In the genomic region with DNA sequence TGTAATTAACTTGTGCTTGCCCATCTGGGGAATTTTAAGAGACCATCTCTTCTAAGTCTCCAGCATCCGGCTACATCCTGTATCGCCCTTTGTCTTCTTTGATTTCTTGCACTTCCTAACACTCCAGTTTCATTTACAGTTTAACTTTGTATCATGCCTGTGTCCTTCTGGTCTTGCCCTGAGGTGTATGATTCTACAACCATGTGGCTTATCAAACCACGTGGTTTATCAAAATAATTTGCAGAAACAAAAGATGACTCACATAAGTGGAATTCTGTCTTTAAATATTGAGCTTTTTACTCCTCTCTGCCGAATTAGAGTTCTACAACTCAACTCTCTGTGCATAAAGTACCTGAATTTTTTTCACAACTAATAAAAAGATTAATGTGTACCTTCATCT, we compare ENCODE assay signal across 24 cellular contexts.
DNase-seq lines count a peak whose midpoint lies in the region; ATAC-seq, FAIRE-seq and TF ChIP-seq lines count a peak whose summit lies in the region.
"Had no signal": no experiment of that assay in that cellular context is flagged by ENCODE, and none has a peak within 500 bp of the region (broad histone marks: within the 10 kb centered on the region; RNA-seq: fewer than 3 reads in every experiment).

No MANE protein-coding gene starts in this region.

- no peak overlapping the region for H3K27ac Mint-ChIP-seq in nephron progenitor cell
- H3K27ac Mint-ChIP-seq: HFFc6; mesothelial cell of epicardium; natural killer cell treated with Interleukin-12 subunit alpha and Interleukin-12 subunit beta and Interleukin-15 and Interleukin-18, amount 100 ng/mL, for 72 hours; T-cell had no signal

- DNase-seq in HFF-Myc (ENCODE audit: extremely low read depth, low read depth), result peak; percentile 1
- DNase-seq in SK-MEL-5 (ENCODE audit: low read depth, low spot score), result peak; percentile 43
- peak; percentile 47 to 69 for DNase-seq in foreskin keratinocyte
- DNase-seq in urothelium cell line (ENCODE audit: low spot score), result peak; percentile 14
- no peak for DNase-seq in nephron progenitor cell
- DNase-seq in sciatic nerve (ENCODE audit: low spot score), result no peak
- no peak for DNase-seq in KG1 (lab: John Stamatoyannopoulos, UW)
- DNase-seq: activated CD4-positive, alpha-beta T cell treated with anti-CD3 and anti-CD28 coated beads, Interleukin-2, amount 50 U/mL, for 1 hour; activated CD8-positive, alpha-beta memory T cell treated with anti-CD3 and anti-CD28 coated beads, Interleukin-2, amount 50 U/mL, for 4 hours; dorsolateral prefrontal cortex; HFFc6; MM.1S; NCI-H146; NCI-H2171; NCI-H526; psoas muscle; Right ventricle myocardium superior; small intestine; stimulated activated naive CD8-positive, alpha-beta T cell treated with anti-CD3 and anti-CD28 coated beads, Interleukin-15, Interleukin-2, amounts not matched to agents 100 U/mL and 50 U/mL, for 24 hours; T-cell; transverse colon had no signal

- H3K36me3 Mint-ChIP-seq in nephron progenitor cell (ENCODE audit: low read depth), result no peaks in the 10 kb centered on the region

- peaks cover 4% of the 10 kb centered on the region for H3K4me1 ChIP-seq in foreskin keratinocyte
- H3K4me1 ChIP-seq: psoas muscle, transverse colon had no signal

- TF ChIP-seq CTCF in HFF-Myc (IDR thresholded peaks at IDR 0.05; ENCODE audit: low read depth, low read length, missing control alignments) (no peak), foreskin keratinocyte (conservative IDR thresholded peaks at IDR 0.05) (no peak), nephron progenitor cell (IDR thresholded peaks at IDR 0.05) (no peak)

- in situ Hi-C loops in SK-MEL-5 (cut with HindIII; ENCODE audit: low pct_unique_long_range_greater_than_20kb, low sequenced_read_pairs), result no loop called here

- peak; percentile 68 for ATAC-seq in foreskin keratinocyte
- ATAC-seq in sciatic nerve, result no peak
- ATAC-seq: natural killer cell treated with Interleukin-12 subunit alpha and Interleukin-12 subunit beta and Interleukin-15 and Interleukin-18, amount 100 ng/mL, for 72 hours; psoas muscle; stimulated activated naive CD8-positive, alpha-beta T cell treated with anti-CD3 and anti-CD28 coated beads, Interleukin-15, Interleukin-2, amounts not matched to agents 100 U/mL and 50 U/mL, for 24 hours; T-cell had no signal

- FAIRE-seq in urothelium cell line (lab: Jason Lieb, UNC), result no peak

- H3K4me1 Mint-ChIP-seq in nephron progenitor cell, result no peaks in the 10 kb centered on the region
- H3K4me1 Mint-ChIP-seq: T-cell had no signal

- H3K4me3 Mint-ChIP-seq in nephron progenitor cell, result no peak overlapping the region
- H3K4me3 Mint-ChIP-seq: HFFc6; mesothelial cell of epicardium; natural killer cell treated with Interleukin-12 subunit alpha and Interleukin-12 subunit beta and Interleukin-15 and Interleukin-18, amount 100 ng/mL, for 72 hours; T-cell had no signal

- H3K27me3 Mint-ChIP-seq in nephron progenitor cell (ENCODE audit: low read depth, poor library complexity), result no peaks in the 10 kb centered on the region
- H3K27me3 Mint-ChIP-seq: natural killer cell treated with Interleukin-12 subunit alpha and Interleukin-12 subunit beta and Interleukin-15 and Interleukin-18, amount 100 ng/mL, for 72 hours; T-cell had no signal

- no peaks in the 10 kb centered on the region for H3K27me3 ChIP-seq in foreskin keratinocyte
- H3K27me3 ChIP-seq: cardiac muscle cell, dorsolateral prefrontal cortex, transverse colon had no signal

- H3K9me3 Mint-ChIP-seq in nephron progenitor cell, result peaks cover 20% of the 10 kb centered on the region

- intact Hi-C loops in sciatic nerve (cut with DNase I), result no loop called here

- no peak overlapping the region for H3K27ac ChIP-seq in foreskin keratinocyte
- H3K27ac ChIP-seq: cardiac muscle cell, dorsolateral prefrontal cortex, psoas muscle, transverse colon had no signal

- no peak overlapping the region for H3K4me3 ChIP-seq in HFF-Myc (replicated peaks; ENCODE audit: low read depth, low read length)
- H3K4me3 ChIP-seq: cardiac muscle cell, dorsolateral prefrontal cortex, psoas muscle, transverse colon had no signal

Comparison
In these comparisons a context has a peak if more than half of its experiments do, and no peak if none do; other contexts are left out.
1. DNase-seq: peak in HFF-Myc (single experiment), SK-MEL-5 (single experiment), foreskin keratinocyte (2 of 2) and urothelium cell line (single experiment); none in nephron progenitor cell (single experiment), sciatic nerve (single experiment) and KG1 (single experiment).